ENCODE assay signal across 8 cellular contexts in genomic region chr2:241315183-241315878, GRCh38. TPM values are rescaled to one million over a fixed set of nuclear protein-coding genes. Genes with fewer than 3 reads are reported as not detected.
A peak's percentile ranks its signal among the peaks of the same experiment; 100 is the strongest.
DNase-seq lines count a peak whose midpoint lies in the region; ATAC-seq and TF ChIP-seq lines count a peak whose summit lies in the region.

Gene HDLBP (minus strand): TSS chr2:241315672. CDS start chr2:241266869, 48,803 bp downstream.

- no peak for TF ChIP-seq POLR2A in ovary (IDR thresholded peaks at IDR 0.05)
- peak; percentile 46 to 87 for TF ChIP-seq POLR2A in thyroid gland (IDR thresholded peaks at IDR 0.05)

- TF ChIP-seq EP300 in ovary (IDR thresholded peaks at IDR 0.05): no peak

- H3K36me3 ChIP-seq in ovary (no peaks in the 10 kb centered on the region), thyroid gland (no peaks in the 10 kb centered on the region)

- peak within 1 kb of the TSS; percentile 95 for H3K4me3 Mint-ChIP-seq in activated naive CD8-positive, alpha-beta T cell treated with anti-CD3 and anti-CD28 coated beads for 36 hours

- ATAC-seq in HG02642 (IDR thresholded peaks at IDR 0.05; ENCODE audit: poor library complexity, unreplicated experiment): peak; percentile 76

- peaks cover 50% of the 10 kb centered on the region for H3K36me3 Mint-ChIP-seq in activated naive CD8-positive, alpha-beta T cell treated with anti-CD3 and anti-CD28 coated beads for 36 hours

- DNase-seq in GM12864 (ENCODE audit: low read depth): peak; percentile 95
- peak; percentile 94 for DNase-seq in NCI-H1105 (lab: John Stamatoyannopoulos, UW)
- peak; percentile 94 for DNase-seq in SKM-1 treated with dmso at 0.1 percent for 144 hours (lab: John Stamatoyannopoulos, UW; ENCODE audit: unreplicated experiment)
- peak; percentile 100 for DNase-seq in activated naive CD8-positive, alpha-beta T cell treated with anti-CD3 and anti-CD28 coated beads for 36 hours
- DNase-seq in head of caudate nucleus: peak; percentile 93 to 99 (median 98)
- peak; percentile 100 for DNase-seq in ovary
- DNase-seq in thyroid gland: peak; percentile 99 to 100

- H3K27me3 Mint-ChIP-seq in activated naive CD8-positive, alpha-beta T cell treated with anti-CD3 and anti-CD28 coated beads for 36 hours: no peaks in the 10 kb centered on the region

- intact Hi-C loops in head of caudate nucleus (cut with DNase I) (loop anchor here (5.0 to 10.0 kb wide), 2 partner anchors 42 to 189 kb away; partner anchors contain the start of genes FARP2 and STK25), ovary (cut with DNase I) (loop anchor here in 1 of 4 donors (2.0 kb wide), 1 partner anchor 41 kb away; the partner anchor contains the start of gene FARP2), thyroid gland (cut with DNase I) (loop anchor here (5.0 kb wide), 2 partner anchors 37 to 43 kb away; no protein-coding TSS in a partner anchor)

- peak within 1 kb of the TSS; percentile 99 for H3K27ac Mint-ChIP-seq in activated naive CD8-positive, alpha-beta T cell treated with anti-CD3 and anti-CD28 coated beads for 36 hours

- TF ChIP-seq CTCF in GM12864 (IDR thresholded peaks at IDR 0.05; ENCODE audit: low read depth, low read length, missing control alignments): peak; percentile 40
- TF ChIP-seq CTCF in ovary (IDR thresholded peaks at IDR 0.05): peak in 2 of 3 donors; percentile 15 to 27
- TF ChIP-seq CTCF in thyroid gland (IDR thresholded peaks at IDR 0.05): peak in 1 of 6 experiments; percentile 6

- no peaks in the 10 kb centered on the region for H3K9me3 ChIP-seq in ovary
- no peaks in the 10 kb centered on the region for H3K9me3 ChIP-seq in thyroid gland

- H3K27me3 ChIP-seq in ovary (no peaks in the 10 kb centered on the region), thyroid gland (no peaks in the 10 kb centered on the region)

- H3K27ac ChIP-seq in ovary (peak within 1 kb of the TSS; percentile 94 to 99), thyroid gland (peak within 1 kb of the TSS; percentile 99 to 100 (median 99))

- WGBS in ovary, 3 donors: 1% methylated on average over 44 to 64 of the region's 64 CpGs
- WGBS in thyroid gland, 2 donors: 1 to 2% methylated on average over 27 to 44 of the region's 64 CpGs

- no peaks in the 10 kb centered on the region for H3K9me3 Mint-ChIP-seq in activated naive CD8-positive, alpha-beta T cell treated with anti-CD3 and anti-CD28 coated beads for 36 hours

- peak within 1 kb of the TSS; percentile 78 for H3K4me3 ChIP-seq in GM12864 (ENCODE audit: low read depth, low read length)
- H3K4me3 ChIP-seq in ovary: peak within 1 kb of the TSS; percentile 79
- H3K4me3 ChIP-seq in thyroid gland (replicated peaks in 1 of 3): peak within 1 kb of the TSS; percentile 66 to 98 (median 96)

- peaks cover 66% of the 10 kb centered on the region for H3K4me1 Mint-ChIP-seq in activated naive CD8-positive, alpha-beta T cell treated with anti-CD3 and anti-CD28 coated beads for 36 hours

- H3K4me1 ChIP-seq in ovary (ENCODE audit: insufficient read depth) (peaks cover 16% of the 10 kb centered on the region), thyroid gland (peaks cover 29 to 48% of the 10 kb centered on the region in 2 donors)

RNA-seq across cellular contexts. Expression of gene HDLBP, which starts in this region (rescaled TPM):
- 100 to 1,000 TPM; 272 to 286 TPM for total RNA-seq in activated naive CD8-positive, alpha-beta T cell treated with anti-CD3 and anti-CD28 coated beads for 36 hours
- total RNA-seq in ovary (100 to 1,000 TPM; 158 to 424 (median 359) TPM), thyroid gland (100 to 1,000 TPM; 303 to 490 (median 435) TPM)
- polyA plus RNA-seq in ovary: 100 to 1,000 TPM; 145 to 616 TPM

Comparison
In these comparisons a context has a peak if more than half of its experiments do, and no peak if none do; other contexts are left out.
1. Peak in every context shown above with its lines: DNase-seq, ATAC-seq, H3K4me3 ChIP-seq and H3K27ac ChIP-seq.